Comparison of ENCODE assay signal across 1 cellular context in the genomic region with DNA sequence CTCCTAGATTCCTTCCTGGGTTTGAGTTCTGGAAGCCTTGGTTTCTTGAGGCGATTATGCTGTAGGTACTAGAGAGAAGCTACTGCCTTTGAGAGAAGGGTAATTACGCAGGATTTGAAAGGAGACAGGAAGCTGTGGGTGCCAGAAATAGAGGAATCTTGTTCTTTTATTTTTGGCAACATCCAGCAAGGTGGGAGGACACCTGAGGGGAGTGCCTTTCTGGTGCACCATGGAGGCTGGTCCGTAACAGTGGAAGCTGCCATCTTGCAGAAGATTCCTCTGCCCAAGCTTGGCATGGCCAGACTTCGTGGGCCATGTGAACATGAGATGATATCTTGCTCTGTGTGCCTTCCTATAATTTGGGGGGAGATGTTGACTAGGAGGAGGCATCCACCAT.
TF ChIP-seq lines count a peak whose summit lies in the region.

No MANE protein-coding gene starts in this region.

TF ChIP-seq in GM12878, 131 proteins besides CTCF, POLR2A, EP300 and RAD21 (continued from another document):
- TF ChIP-seq SMARCA5 (IDR thresholded peaks at IDR 0.05) (0 out of 2 replicates have a peak, but pooled peaks have one; percentile 26), SREBF1 (IDR thresholded peaks at IDR 0.05; ENCODE audit: low read length) (no peak), JUND (IDR thresholded peaks at IDR 0.05; ENCODE audit: low read depth, low read length) (no peak), JUNB (IDR thresholded peaks at IDR 0.05) (no peak), HDGF (IDR thresholded peaks at IDR 0.05) (no peak), MEF2A (IDR thresholded peaks at IDR 0.05; ENCODE audit: insufficient read depth, low read depth, low read length) (0 out of 2 replicates have a peak, but pooled peaks have one; percentile 3), YY1 (IDR thresholded peaks at IDR 0.05; ENCODE audit: low read depth, low read length) (peak; percentile 44; the same call in 1 of the 2 replicates)
- TF ChIP-seq, protein P1, sequence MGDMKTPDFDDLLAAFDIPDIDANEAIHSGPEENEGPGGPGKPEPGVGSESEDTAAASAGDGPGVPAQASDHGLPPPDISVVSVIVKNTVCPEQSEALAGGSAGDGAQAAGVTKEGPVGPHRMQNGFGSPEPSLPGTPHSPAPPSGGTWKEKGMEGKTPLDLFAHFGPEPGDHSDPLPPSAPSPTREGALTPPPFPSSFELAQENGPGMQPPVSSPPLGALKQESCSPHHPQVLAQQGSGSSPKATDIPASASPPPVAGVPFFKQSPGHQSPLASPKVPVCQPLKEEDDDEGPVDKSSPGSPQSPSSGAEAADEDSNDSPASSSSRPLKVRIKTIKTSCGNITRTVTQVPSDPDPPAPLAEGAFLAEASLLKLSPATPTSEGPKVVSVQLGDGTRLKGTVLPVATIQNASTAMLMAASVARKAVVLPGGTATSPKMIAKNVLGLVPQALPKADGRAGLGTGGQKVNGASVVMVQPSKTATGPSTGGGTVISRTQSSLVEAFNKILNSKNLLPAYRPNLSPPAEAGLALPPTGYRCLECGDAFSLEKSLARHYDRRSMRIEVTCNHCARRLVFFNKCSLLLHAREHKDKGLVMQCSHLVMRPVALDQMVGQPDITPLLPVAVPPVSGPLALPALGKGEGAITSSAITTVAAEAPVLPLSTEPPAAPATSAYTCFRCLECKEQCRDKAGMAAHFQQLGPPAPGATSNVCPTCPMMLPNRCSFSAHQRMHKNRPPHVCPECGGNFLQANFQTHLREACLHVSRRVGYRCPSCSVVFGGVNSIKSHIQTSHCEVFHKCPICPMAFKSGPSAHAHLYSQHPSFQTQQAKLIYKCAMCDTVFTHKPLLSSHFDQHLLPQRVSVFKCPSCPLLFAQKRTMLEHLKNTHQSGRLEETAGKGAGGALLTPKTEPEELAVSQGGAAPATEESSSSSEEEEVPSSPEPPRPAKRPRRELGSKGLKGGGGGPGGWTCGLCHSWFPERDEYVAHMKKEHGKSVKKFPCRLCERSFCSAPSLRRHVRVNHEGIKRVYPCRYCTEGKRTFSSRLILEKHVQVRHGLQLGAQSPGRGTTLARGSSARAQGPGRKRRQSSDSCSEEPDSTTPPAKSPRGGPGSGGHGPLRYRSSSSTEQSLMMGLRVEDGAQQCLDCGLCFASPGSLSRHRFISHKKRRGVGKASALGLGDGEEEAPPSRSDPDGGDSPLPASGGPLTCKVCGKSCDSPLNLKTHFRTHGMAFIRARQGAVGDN (IDR thresholded peaks at IDR 0.05) = peak; percentile 19; the same call in 1 of the 2 replicates
- TF ChIP-seq, protein P2, sequence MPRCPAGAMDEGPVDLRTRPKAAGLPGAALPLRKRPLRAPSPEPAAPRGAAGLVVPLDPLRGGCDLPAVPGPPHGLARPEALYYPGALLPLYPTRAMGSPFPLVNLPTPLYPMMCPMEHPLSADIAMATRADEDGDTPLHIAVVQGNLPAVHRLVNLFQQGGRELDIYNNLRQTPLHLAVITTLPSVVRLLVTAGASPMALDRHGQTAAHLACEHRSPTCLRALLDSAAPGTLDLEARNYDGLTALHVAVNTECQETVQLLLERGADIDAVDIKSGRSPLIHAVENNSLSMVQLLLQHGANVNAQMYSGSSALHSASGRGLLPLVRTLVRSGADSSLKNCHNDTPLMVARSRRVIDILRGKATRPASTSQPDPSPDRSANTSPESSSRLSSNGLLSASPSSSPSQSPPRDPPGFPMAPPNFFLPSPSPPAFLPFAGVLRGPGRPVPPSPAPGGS (IDR thresholded peaks at IDR 0.05; ENCODE audit: borderline replicate concordance, insufficient read depth, low read depth, low read length, poor library complexity, severe bottlenecking) = no peak
